Comparison of ENCODE assay signal across 1 cellular context in the genomic region with DNA sequence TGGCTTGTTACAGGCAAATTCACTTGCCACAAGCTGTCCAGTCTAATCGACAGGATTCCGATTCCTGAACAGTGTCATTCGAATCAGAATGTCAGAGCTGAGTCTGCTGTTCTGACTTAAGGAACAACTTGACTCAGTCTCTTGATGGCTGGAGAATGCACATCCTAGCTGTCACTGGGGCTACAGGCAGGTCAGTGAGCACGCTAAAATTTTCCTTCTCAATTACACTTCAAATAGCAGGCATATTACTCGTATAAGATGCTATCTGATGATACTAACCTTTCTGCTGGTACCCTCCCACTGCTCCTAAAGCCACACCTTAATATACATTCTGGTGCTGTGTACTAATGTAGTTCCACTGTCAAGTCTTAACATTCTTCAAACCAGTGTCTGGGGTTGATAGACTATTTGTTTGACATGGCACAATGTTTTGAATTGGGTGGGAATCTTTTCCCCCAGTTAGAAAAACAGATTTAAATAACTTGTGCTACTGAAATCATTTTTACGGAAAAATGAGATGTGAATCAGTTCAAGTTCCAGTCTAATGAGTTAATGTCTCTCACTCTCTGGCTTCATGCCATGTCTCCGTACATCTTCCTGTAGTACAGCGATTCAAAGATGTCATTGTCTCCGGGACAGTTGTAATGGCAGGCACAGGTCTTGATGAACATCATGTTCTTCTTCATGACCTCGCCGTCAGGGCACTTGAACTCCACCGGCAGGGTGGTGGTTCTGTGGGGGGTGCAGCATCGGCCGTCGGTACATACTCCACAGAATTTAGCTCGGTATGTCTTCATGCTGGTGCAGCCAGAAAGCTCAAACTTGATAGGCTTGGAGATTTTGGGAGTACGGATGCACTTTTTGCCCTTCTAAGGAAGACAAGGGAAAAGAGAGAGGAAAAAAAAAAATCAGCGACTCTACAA.
TF ChIP-seq lines count a peak whose summit lies in the region.

No MANE protein-coding gene starts in this region.

TF ChIP-seq in HepG2, 621 proteins besides CTCF, POLR2A, EP300 and RAD21 (continued from another document and continues in another):
- TF ChIP-seq, protein P1, sequence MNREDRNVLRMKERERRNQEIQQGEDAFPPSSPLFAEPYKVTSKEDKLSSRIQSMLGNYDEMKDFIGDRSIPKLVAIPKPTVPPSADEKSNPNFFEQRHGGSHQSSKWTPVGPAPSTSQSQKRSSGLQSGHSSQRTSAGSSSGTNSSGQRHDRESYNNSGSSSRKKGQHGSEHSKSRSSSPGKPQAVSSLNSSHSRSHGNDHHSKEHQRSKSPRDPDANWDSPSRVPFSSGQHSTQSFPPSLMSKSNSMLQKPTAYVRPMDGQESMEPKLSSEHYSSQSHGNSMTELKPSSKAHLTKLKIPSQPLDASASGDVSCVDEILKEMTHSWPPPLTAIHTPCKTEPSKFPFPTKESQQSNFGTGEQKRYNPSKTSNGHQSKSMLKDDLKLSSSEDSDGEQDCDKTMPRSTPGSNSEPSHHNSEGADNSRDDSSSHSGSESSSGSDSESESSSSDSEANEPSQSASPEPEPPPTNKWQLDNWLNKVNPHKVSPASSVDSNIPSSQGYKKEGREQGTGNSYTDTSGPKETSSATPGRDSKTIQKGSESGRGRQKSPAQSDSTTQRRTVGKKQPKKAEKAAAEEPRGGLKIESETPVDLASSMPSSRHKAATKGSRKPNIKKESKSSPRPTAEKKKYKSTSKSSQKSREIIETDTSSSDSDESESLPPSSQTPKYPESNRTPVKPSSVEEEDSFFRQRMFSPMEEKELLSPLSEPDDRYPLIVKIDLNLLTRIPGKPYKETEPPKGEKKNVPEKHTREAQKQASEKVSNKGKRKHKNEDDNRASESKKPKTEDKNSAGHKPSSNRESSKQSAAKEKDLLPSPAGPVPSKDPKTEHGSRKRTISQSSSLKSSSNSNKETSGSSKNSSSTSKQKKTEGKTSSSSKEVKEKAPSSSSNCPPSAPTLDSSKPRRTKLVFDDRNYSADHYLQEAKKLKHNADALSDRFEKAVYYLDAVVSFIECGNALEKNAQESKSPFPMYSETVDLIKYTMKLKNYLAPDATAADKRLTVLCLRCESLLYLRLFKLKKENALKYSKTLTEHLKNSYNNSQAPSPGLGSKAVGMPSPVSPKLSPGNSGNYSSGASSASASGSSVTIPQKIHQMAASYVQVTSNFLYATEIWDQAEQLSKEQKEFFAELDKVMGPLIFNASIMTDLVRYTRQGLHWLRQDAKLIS (CRISPR knock-in tag; IDR thresholded peaks at IDR 0.05) = peak; percentile 96
- no peak for TF ChIP-seq SYNCRIP (IDR thresholded peaks at IDR 0.05; ENCODE audit: insufficient read depth, low read depth, low read length)
- no peak for TF ChIP-seq GLMP (CRISPR knock-in tag; IDR thresholded peaks at IDR 0.05; ENCODE audit: borderline replicate concordance)
- TF ChIP-seq MZF1 (CRISPR knock-in tag; IDR thresholded peaks at IDR 0.05; ENCODE audit: borderline replicate concordance) = no peak
- TF ChIP-seq ZNF570 (CRISPR knock-in tag; IDR thresholded peaks at IDR 0.05; ENCODE audit: borderline replicate concordance) = no peak
- no peak for TF ChIP-seq ZNF276 (CRISPR knock-in tag; IDR thresholded peaks at IDR 0.05; ENCODE audit: low read depth)
- TF ChIP-seq FOXJ3 (CRISPR knock-in tag; IDR thresholded peaks at IDR 0.05; ENCODE audit: borderline replicate concordance) = no peak
- TF ChIP-seq, protein P2, sequence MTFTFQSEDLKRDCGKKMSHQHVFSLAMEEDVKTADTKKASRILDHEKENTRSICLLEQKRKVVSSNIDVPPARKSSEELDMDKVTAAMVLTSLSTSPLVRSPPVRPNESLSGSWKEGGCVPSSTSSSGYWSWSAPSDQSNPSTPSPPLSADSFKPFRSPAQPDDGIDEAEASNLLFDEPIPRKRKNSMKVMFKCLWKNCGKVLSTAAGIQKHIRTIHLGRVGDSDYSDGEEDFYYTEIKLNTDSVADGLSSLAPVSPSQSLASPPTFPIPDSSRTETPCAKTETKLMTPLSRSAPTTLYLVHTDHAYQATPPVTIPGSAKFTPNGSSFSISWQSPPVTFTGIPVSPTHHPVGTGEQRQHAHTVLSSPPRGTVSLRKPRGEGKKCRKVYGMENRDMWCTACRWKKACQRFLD (CRISPR knock-in tag; IDR thresholded peaks at IDR 0.05; ENCODE audit: borderline replicate concordance) = no peak
- no peak for TF ChIP-seq ZNF598 (CRISPR knock-in tag; IDR thresholded peaks at IDR 0.05; ENCODE audit: borderline replicate concordance)
- TF ChIP-seq RFX3 (CRISPR knock-in tag; IDR thresholded peaks at IDR 0.05) = no peak
- no peak for TF ChIP-seq ZNF772 (CRISPR knock-in tag; IDR thresholded peaks at IDR 0.05)
- TF ChIP-seq ZNF331 (CRISPR knock-in tag; IDR thresholded peaks at IDR 0.05) = no peak
- peak; percentile 29; the same call in 1 of the 2 replicates for TF ChIP-seq NAIF1 (CRISPR knock-in tag; IDR thresholded peaks at IDR 0.05; ENCODE audit: borderline replicate concordance)
- no peak for TF ChIP-seq KMT2B (CRISPR knock-in tag; IDR thresholded peaks at IDR 0.05)
- no peak for TF ChIP-seq ZNF7 (CRISPR knock-in tag; IDR thresholded peaks at IDR 0.05)
- no peak for TF ChIP-seq ZNF747 (CRISPR knock-in tag; IDR thresholded peaks at IDR 0.05; ENCODE audit: borderline replicate concordance)
- no peak for TF ChIP-seq SP140L (CRISPR knock-in tag; IDR thresholded peaks at IDR 0.05; ENCODE audit: borderline replicate concordance)
- no peak for TF ChIP-seq ARNTL (CRISPR knock-in tag; IDR thresholded peaks at IDR 0.05)
- TF ChIP-seq ZNF709 (CRISPR knock-in tag; IDR thresholded peaks at IDR 0.05) = peak; percentile 50; the same call in 1 of the 2 replicates
- no peak for TF ChIP-seq RELA (CRISPR knock-in tag; IDR thresholded peaks at IDR 0.05)
- peak; percentile 80; the same call in 1 of the 2 replicates for TF ChIP-seq MLLT10 (CRISPR knock-in tag; IDR thresholded peaks at IDR 0.05)
- TF ChIP-seq MTA3 (CRISPR knock-in tag; IDR thresholded peaks at IDR 0.05) = no peak
- TF ChIP-seq HOXA5 (CRISPR knock-in tag; IDR thresholded peaks at IDR 0.05) = peak; percentile 13; the same call in 1 of the 2 replicates
- no peak for TF ChIP-seq MXD3 (CRISPR knock-in tag; IDR thresholded peaks at IDR 0.05)
- 0 out of 3 replicates have a peak, but pooled peaks have one; percentile 12 for TF ChIP-seq MXI1 (IDR thresholded peaks at IDR 0.05; ENCODE audit: borderline replicate concordance, low read depth, low read length)
- peak; percentile 87 for TF ChIP-seq SSRP1 (CRISPR knock-in tag; IDR thresholded peaks at IDR 0.05)
- TF ChIP-seq ZNF513 (CRISPR knock-in tag; conservative IDR thresholded peaks at IDR 0.05) = no peak
- TF ChIP-seq HOXA7 (CRISPR knock-in tag; IDR thresholded peaks at IDR 0.05) = no peak; the same call in 1 of the 2 replicates
- no peak for TF ChIP-seq ZNF468 (CRISPR knock-in tag; IDR thresholded peaks at IDR 0.05)
- no peak for TF ChIP-seq FIP1L1 (IDR thresholded peaks at IDR 0.05; ENCODE audit: borderline replicate concordance, insufficient read depth, low read depth, low read length)
- 0 out of 2 replicates have a peak, but pooled peaks have one; percentile 26 for TF ChIP-seq TARDBP (CRISPR knock-in tag; IDR thresholded peaks at IDR 0.05)
- TF ChIP-seq CC2D1A (CRISPR knock-in tag; IDR thresholded peaks at IDR 0.05) = no peak
- TF ChIP-seq ZKSCAN5 (CRISPR knock-in tag; IDR thresholded peaks at IDR 0.05) = no peak
- TF ChIP-seq, protein P3, sequence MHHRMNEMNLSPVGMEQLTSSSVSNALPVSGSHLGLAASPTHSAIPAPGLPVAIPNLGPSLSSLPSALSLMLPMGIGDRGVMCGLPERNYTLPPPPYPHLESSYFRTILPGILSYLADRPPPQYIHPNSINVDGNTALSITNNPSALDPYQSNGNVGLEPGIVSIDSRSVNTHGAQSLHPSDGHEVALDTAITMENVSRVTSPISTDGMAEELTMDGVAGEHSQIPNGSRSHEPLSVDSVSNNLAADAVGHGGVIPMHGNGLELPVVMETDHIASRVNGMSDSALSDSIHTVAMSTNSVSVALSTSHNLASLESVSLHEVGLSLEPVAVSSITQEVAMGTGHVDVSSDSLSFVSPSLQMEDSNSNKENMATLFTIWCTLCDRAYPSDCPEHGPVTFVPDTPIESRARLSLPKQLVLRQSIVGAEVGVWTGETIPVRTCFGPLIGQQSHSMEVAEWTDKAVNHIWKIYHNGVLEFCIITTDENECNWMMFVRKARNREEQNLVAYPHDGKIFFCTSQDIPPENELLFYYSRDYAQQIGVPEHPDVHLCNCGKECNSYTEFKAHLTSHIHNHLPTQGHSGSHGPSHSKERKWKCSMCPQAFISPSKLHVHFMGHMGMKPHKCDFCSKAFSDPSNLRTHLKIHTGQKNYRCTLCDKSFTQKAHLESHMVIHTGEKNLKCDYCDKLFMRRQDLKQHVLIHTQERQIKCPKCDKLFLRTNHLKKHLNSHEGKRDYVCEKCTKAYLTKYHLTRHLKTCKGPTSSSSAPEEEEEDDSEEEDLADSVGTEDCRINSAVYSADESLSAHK (CRISPR knock-in tag; IDR thresholded peaks at IDR 0.05; ENCODE audit: borderline replicate concordance) = no peak
- no peak for TF ChIP-seq CENPX (CRISPR knock-in tag; IDR thresholded peaks at IDR 0.05)
- peak; percentile 62; the same call in 1 of the 2 replicates for TF ChIP-seq ZNF740 (CRISPR knock-in tag; IDR thresholded peaks at IDR 0.05)
- no peak for TF ChIP-seq NFE2L1 (CRISPR knock-in tag; IDR thresholded peaks at IDR 0.05; ENCODE audit: borderline replicate concordance)
- TF ChIP-seq CAMTA2 (CRISPR knock-in tag; IDR thresholded peaks at IDR 0.05; ENCODE audit: borderline replicate concordance) = no peak
- no peak for TF ChIP-seq ZNF605 (CRISPR knock-in tag; IDR thresholded peaks at IDR 0.05)
- TF ChIP-seq TAF15 (IDR thresholded peaks at IDR 0.05; ENCODE audit: low read depth, low read length, poor library complexity, severe bottlenecking) = no peak
- TF ChIP-seq NCOA2 (CRISPR knock-in tag; IDR thresholded peaks at IDR 0.05) = no peak
- TF ChIP-seq, protein P4, sequence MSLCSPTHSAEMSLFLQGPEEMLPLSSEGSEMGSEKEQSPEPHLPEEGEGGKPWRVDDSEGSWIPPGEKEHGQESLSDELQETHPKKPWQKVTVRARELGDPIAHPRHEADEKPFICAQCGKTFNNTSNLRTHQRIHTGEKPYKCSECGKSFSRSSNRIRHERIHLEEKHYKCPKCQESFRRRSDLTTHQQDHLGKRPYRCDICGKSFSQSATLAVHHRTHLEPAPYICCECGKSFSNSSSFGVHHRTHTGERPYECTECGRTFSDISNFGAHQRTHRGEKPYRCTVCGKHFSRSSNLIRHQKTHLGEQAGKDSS (CRISPR knock-in tag; IDR thresholded peaks at IDR 0.05; ENCODE audit: borderline replicate concordance, low read depth) = no peak
- TF ChIP-seq MLX (CRISPR knock-in tag; IDR thresholded peaks at IDR 0.05) = no peak
- TF ChIP-seq MYNN (CRISPR knock-in tag; IDR thresholded peaks at IDR 0.05; ENCODE audit: low read depth) = no peak
- TF ChIP-seq ZNF776 (CRISPR knock-in tag; IDR thresholded peaks at IDR 0.05) = no peak
- no peak for TF ChIP-seq HNF4A (CRISPR knock-in tag; IDR thresholded peaks at IDR 0.05)
- peak; percentile 72; the same call in 1 of the 2 replicates for TF ChIP-seq TSC22D2 (CRISPR knock-in tag; IDR thresholded peaks at IDR 0.05; ENCODE audit: borderline replicate concordance)
- TF ChIP-seq ZNF883 (CRISPR knock-in tag; IDR thresholded peaks at IDR 0.05; ENCODE audit: not compliant biosample characterization) = no peak
- no peak for TF ChIP-seq ZNF619 (CRISPR knock-in tag; IDR thresholded peaks at IDR 0.05)
- peak; percentile 80 for TF ChIP-seq ARNT2 (CRISPR knock-in tag; IDR thresholded peaks at IDR 0.05; ENCODE audit: low read depth)
- no peak for TF ChIP-seq TOE1 (CRISPR knock-in tag; IDR thresholded peaks at IDR 0.05)
